In genomic region chr16:19926449-19927390, GRCh38 we compare ENCODE assay signal across 1 cellular context.
A peak's percentile ranks its signal among the peaks of the same experiment; 100 is the strongest.
TF ChIP-seq lines count a peak whose summit lies in the region.

No MANE protein-coding gene starts in this region.

TF ChIP-seq in HepG2, 621 proteins besides CTCF, POLR2A, EP300 and RAD21 (continued from another document):
- TF ChIP-seq ZBTB43 (CRISPR knock-in tag; conservative IDR thresholded peaks at IDR 0.05) (0 out of 2 replicates have a peak, but pooled peaks have one; percentile 25), PAF1 (CRISPR knock-in tag; IDR thresholded peaks at IDR 0.05) (no peak), ZNF609 (CRISPR knock-in tag; IDR thresholded peaks at IDR 0.05; ENCODE audit: borderline replicate concordance) (0 out of 2 replicates have a peak, but pooled peaks have one; percentile 53), SKI (IDR thresholded peaks at IDR 0.05; ENCODE audit: partially characterized antibody) (no peak), RBAK (CRISPR knock-in tag; IDR thresholded peaks at IDR 0.05) (no peak), HIC2 (CRISPR knock-in tag; IDR thresholded peaks at IDR 0.05; ENCODE audit: low read depth) (no peak), SP140L (CRISPR knock-in tag; IDR thresholded peaks at IDR 0.05; ENCODE audit: borderline replicate concordance) (no peak), HOMEZ (CRISPR knock-in tag; IDR thresholded peaks at IDR 0.05; ENCODE audit: low read depth) (peak; percentile 87; the same call in 1 of the 2 replicates), ZNF232 (CRISPR knock-in tag; IDR thresholded peaks at IDR 0.05; ENCODE audit: borderline replicate concordance) (no peak), TBX2 (CRISPR knock-in tag; IDR thresholded peaks at IDR 0.05; ENCODE audit: borderline replicate concordance) (peak; percentile 53; the same call in 1 of the 2 replicates), ZNF562 (CRISPR knock-in tag; IDR thresholded peaks at IDR 0.05; ENCODE audit: borderline replicate concordance) (no peak), HOXA3 (CRISPR knock-in tag; IDR thresholded peaks at IDR 0.05) (peak; percentile 54; the same call in 1 of the 2 replicates), KLF13 (CRISPR knock-in tag; IDR thresholded peaks at IDR 0.05) (no peak), ZNF256 (CRISPR knock-in tag; conservative IDR thresholded peaks at IDR 0.05) (no peak), SALL1 (CRISPR knock-in tag; IDR thresholded peaks at IDR 0.05) (peak; percentile 85; the same call in 1 of the 2 replicates), TCF7L2 (IDR thresholded peaks at IDR 0.05; ENCODE audit: low read depth, low read length) (peak; percentile 80), ZBTB42 (CRISPR knock-in tag; IDR thresholded peaks at IDR 0.05) (no peak), NR2F1 (CRISPR knock-in tag; IDR thresholded peaks at IDR 0.05) (no peak), ZFP62 (CRISPR knock-in tag; IDR thresholded peaks at IDR 0.05) (no peak), SIX4 (CRISPR knock-in tag; IDR thresholded peaks at IDR 0.05) (no peak), ZNF331 (CRISPR knock-in tag; IDR thresholded peaks at IDR 0.05) (no peak; the same call in 1 of the 2 replicates), POLR2G (IDR thresholded peaks at IDR 0.05; ENCODE audit: low read depth, low read length) (no peak), ZNF3 (CRISPR knock-in tag; IDR thresholded peaks at IDR 0.05) (no peak)
- TF ChIP-seq, protein P1, sequence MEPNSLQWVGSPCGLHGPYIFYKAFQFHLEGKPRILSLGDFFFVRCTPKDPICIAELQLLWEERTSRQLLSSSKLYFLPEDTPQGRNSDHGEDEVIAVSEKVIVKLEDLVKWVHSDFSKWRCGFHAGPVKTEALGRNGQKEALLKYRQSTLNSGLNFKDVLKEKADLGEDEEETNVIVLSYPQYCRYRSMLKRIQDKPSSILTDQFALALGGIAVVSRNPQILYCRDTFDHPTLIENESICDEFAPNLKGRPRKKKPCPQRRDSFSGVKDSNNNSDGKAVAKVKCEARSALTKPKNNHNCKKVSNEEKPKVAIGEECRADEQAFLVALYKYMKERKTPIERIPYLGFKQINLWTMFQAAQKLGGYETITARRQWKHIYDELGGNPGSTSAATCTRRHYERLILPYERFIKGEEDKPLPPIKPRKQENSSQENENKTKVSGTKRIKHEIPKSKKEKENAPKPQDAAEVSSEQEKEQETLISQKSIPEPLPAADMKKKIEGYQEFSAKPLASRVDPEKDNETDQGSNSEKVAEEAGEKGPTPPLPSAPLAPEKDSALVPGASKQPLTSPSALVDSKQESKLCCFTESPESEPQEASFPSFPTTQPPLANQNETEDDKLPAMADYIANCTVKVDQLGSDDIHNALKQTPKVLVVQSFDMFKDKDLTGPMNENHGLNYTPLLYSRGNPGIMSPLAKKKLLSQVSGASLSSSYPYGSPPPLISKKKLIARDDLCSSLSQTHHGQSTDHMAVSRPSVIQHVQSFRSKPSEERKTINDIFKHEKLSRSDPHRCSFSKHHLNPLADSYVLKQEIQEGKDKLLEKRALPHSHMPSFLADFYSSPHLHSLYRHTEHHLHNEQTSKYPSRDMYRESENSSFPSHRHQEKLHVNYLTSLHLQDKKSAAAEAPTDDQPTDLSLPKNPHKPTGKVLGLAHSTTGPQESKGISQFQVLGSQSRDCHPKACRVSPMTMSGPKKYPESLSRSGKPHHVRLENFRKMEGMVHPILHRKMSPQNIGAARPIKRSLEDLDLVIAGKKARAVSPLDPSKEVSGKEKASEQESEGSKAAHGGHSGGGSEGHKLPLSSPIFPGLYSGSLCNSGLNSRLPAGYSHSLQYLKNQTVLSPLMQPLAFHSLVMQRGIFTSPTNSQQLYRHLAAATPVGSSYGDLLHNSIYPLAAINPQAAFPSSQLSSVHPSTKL (CRISPR knock-in tag; IDR thresholded peaks at IDR 0.05): peak; percentile 90
- TF ChIP-seq, protein P2, sequence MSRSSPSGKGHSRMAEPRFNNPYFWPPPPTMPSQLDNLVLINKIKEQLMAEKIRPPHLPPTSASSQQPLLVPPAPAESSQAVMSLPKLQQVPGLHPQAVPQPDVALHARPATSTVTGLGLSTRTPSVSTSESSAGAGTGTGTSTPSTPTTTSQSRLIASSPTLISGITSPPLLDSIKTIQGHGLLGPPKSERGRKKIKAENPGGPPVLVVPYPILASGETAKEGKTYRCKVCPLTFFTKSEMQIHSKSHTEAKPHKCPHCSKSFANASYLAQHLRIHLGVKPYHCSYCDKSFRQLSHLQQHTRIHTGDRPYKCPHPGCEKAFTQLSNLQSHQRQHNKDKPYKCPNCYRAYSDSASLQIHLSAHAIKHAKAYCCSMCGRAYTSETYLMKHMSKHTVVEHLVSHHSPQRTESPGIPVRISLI (CRISPR knock-in tag; IDR thresholded peaks at IDR 0.05; ENCODE audit: borderline replicate concordance): peak; percentile 36; the same call in 1 of the 2 replicates
- TF ChIP-seq, protein P3, sequence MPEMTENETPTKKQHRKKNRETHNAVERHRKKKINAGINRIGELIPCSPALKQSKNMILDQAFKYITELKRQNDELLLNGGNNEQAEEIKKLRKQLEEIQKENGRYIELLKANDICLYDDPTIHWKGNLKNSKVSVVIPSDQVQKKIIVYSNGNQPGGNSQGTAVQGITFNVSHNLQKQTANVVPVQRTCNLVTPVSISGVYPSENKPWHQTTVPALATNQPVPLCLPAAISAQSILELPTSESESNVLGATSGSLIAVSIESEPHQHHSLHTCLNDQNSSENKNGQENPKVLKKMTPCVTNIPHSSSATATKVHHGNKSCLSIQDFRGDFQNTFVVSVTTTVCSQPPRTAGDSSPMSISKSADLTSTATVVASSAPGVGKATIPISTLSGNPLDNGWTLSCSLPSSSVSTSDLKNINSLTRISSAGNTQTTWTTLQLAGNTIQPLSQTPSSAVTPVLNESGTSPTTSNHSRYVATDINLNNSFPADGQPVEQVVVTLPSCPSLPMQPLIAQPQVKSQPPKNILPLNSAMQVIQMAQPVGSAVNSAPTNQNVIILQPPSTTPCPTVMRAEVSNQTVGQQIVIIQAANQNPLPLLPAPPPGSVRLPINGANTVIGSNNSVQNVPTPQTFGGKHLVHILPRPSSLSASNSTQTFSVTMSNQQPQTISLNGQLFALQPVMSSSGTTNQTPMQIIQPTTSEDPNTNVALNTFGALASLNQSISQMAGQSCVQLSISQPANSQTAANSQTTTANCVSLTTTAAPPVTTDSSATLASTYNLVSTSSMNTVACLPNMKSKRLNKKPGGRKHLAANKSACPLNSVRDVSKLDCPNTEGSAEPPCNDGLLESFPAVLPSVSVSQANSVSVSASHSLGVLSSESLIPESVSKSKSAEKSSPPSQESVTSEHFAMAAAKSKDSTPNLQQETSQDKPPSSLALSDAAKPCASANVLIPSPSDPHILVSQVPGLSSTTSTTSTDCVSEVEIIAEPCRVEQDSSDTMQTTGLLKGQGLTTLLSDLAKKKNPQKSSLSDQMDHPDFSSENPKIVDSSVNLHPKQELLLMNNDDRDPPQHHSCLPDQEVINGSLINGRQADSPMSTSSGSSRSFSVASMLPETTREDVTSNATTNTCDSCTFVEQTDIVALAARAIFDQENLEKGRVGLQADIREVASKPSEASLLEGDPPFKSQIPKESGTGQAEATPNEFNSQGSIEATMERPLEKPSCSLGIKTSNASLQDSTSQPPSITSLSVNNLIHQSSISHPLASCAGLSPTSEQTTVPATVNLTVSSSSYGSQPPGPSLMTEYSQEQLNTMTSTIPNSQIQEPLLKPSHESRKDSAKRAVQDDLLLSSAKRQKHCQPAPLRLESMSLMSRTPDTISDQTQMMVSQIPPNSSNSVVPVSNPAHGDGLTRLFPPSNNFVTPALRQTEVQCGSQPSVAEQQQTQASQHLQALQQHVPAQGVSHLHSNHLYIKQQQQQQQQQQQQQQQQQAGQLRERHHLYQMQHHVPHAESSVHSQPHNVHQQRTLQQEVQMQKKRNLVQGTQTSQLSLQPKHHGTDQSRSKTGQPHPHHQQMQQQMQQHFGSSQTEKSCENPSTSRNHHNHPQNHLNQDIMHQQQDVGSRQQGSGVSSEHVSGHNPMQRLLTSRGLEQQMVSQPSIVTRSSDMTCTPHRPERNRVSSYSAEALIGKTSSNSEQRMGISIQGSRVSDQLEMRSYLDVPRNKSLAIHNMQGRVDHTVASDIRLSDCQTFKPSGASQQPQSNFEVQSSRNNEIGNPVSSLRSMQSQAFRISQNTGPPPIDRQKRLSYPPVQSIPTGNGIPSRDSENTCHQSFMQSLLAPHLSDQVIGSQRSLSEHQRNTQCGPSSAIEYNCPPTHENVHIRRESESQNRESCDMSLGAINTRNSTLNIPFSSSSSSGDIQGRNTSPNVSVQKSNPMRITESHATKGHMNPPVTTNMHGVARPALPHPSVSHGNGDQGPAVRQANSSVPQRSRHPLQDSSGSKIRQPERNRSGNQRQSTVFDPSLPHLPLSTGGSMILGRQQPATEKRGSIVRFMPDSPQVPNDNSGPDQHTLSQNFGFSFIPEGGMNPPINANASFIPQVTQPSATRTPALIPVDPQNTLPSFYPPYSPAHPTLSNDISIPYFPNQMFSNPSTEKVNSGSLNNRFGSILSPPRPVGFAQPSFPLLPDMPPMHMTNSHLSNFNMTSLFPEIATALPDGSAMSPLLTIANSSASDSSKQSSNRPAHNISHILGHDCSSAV (CRISPR knock-in tag; IDR thresholded peaks at IDR 0.05; ENCODE audit: borderline replicate concordance): no peak
- TF ChIP-seq, protein P4, sequence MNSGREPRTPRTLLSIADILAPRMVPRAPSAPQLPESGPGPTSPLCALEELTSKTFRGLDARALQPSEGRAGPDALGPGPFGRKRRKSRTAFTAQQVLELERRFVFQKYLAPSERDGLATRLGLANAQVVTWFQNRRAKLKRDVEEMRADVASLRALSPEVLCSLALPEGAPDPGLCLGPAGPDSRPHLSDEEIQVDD (CRISPR knock-in tag; IDR thresholded peaks at IDR 0.05; ENCODE audit: borderline replicate concordance): no peak
